ENCODE assay signal across 8 cellular contexts in genomic region chr17:46978489-46979022, GRCh38. TPM values are rescaled to one million over a fixed set of nuclear protein-coding genes. Genes with fewer than 3 reads are reported as not detected.
DNase-seq lines count a peak whose midpoint lies in the region; ATAC-seq and TF ChIP-seq lines count a peak whose summit lies in the region.
"Had no signal": no experiment of that assay in that cellular context is flagged by ENCODE, and none has a peak within 500 bp of the region (broad histone marks: within the 10 kb centered on the region; RNA-seq: fewer than 3 reads in every experiment).

No MANE protein-coding gene starts in this region.

- CTCF ChIA-PET in activated B cell treated with CpG ODN at 0.5 μM for 24 hours (lab: Charles Lee): no interaction called here

- H3K4me1 ChIP-seq in gastroesophageal sphincter: peaks cover 0 to 23% (median 16%) of the 10 kb centered on the region in 3 donors
- H3K4me1 ChIP-seq in rectal smooth muscle tissue (ENCODE audit: control insufficient read depth, insufficient read depth, low read length): no peaks in the 10 kb centered on the region

- H3K4me3 ChIP-seq in H7 (ENCODE audit: insufficient read depth, low read depth, low read length) (peak overlapping the region; percentile 52), gastroesophageal sphincter (peak overlapping the region; percentile 28 to 66), rectal smooth muscle tissue (ENCODE audit: low read length) (peak overlapping the region; percentile 57)

- H3K9me3 ChIP-seq in gastroesophageal sphincter: no peaks in the 10 kb centered on the region

- H3K27ac Mint-ChIP-seq in activated B cell treated with CpG ODN at 0.5 μM for 24 hours: no peak overlapping the region

- intact Hi-C loops in activated B cell treated with CpG ODN at 0.5 μM for 24 hours (cut with micrococcal nuclease): no loop called here

- TF ChIP-seq CTCF in activated B cell treated with CpG ODN at 0.5 μM for 24 hours (IDR thresholded peaks at IDR 0.05): no peak
- TF ChIP-seq CTCF in gastroesophageal sphincter (IDR thresholded peaks at IDR 0.05): no peak

- H3K9ac ChIP-seq in rectal smooth muscle tissue (ENCODE audit: low read length): no peak overlapping the region

- H3K27ac ChIP-seq in gastroesophageal sphincter: no peak overlapping the region
- H3K27ac ChIP-seq in rectal smooth muscle tissue (ENCODE audit: low read depth, low read length): no peak overlapping the region

- DNase-seq in H7 (peak; percentile 72), activated B cell treated with CpG ODN at 0.5 μM for 24 hours (peak; percentile 25), NCI-H2081 (lab: John Stamatoyannopoulos, UW) (no peak), HPDE6-E6E7 (ENCODE audit: extremely low spot score) (no peak)

- TF ChIP-seq POLR2A in gastroesophageal sphincter (IDR thresholded peaks at IDR 0.05): no peak

- H3K36me3 ChIP-seq in H7 (replicated peaks; ENCODE audit: control insufficient read depth, insufficient read depth, low read length) (no peaks in the 10 kb centered on the region), gastroesophageal sphincter (no peaks in the 10 kb centered on the region), rectal smooth muscle tissue (ENCODE audit: control insufficient read depth, insufficient read depth, low read length) (no peaks in the 10 kb centered on the region)

- peaks cover 26% of the 10 kb centered on the region for H3K4me1 Mint-ChIP-seq in activated B cell treated with CpG ODN at 0.5 μM for 24 hours

- H3K36me3 Mint-ChIP-seq in activated B cell treated with CpG ODN at 0.5 μM for 24 hours (ENCODE audit: low read depth): no peaks in the 10 kb centered on the region

- no peaks in the 10 kb centered on the region for H3K9me3 Mint-ChIP-seq in activated B cell treated with CpG ODN at 0.5 μM for 24 hours

- peak overlapping the region; percentile 77 for H3K4me3 Mint-ChIP-seq in activated B cell treated with CpG ODN at 0.5 μM for 24 hours

- H3K27me3 ChIP-seq in H7 (ENCODE audit: control insufficient read depth, insufficient read depth, low read length): peaks cover 21% of the 10 kb centered on the region
- peaks cover 68% of the 10 kb centered on the region for H3K27me3 ChIP-seq in gastroesophageal sphincter
- H3K27me3 ChIP-seq in rectal smooth muscle tissue (ENCODE audit: control insufficient read depth, insufficient read depth, low read length): peaks cover 17% of the 10 kb centered on the region

- ATAC-seq in activated B cell treated with CpG ODN at 0.5 μM for 24 hours (ENCODE audit: low read depth): peak; percentile 37
- ATAC-seq in gastroesophageal sphincter: peak; percentile 34
- ATAC-seq in HG03439 (IDR thresholded peaks at IDR 0.05; ENCODE audit: unreplicated experiment): no peak

- WGBS in gastroesophageal sphincter (ENCODE audit: low coverage in 1 of 2), 2 donors: 2% methylated on average over 7 of the region's 67 CpGs; no CpG with 5 or more reads in 1 of the 2 donors

- peaks cover 20% of the 10 kb centered on the region for H3K27me3 Mint-ChIP-seq in activated B cell treated with CpG ODN at 0.5 μM for 24 hours

- TF ChIP-seq EP300 in gastroesophageal sphincter (IDR thresholded peaks at IDR 0.05): no peak

- POLR2A ChIA-PET in activated B cell treated with CpG ODN at 0.5 μM for 24 hours (lab: Charles Lee): no interaction called here

RNA-seq across cellular contexts. Expression of gene RPRML, which starts 0.5 kb away (rescaled TPM):
- 1.8 TPM in 2 replicates for total RNA-seq in H7 (2014; rRNA removed; shearing (Covaris generic))
- total RNA-seq in activated B cell treated with CpG ODN at 0.5 μM for 24 hours (not detected in 2 replicates), gastroesophageal sphincter (1 to 10 TPM in 2 of 4 donors, not detected in 2; 1.1 to 1.8 TPM)
- total RNA-seq: T-helper 1 cell treated with Interleukin-12 subunit alpha and Interleukin-12 subunit beta and Interleukin-4 antibody, amounts not matched to agents 30 ng/mL and 1 ng/mL, for 36 hours had no signal

RNA-seq across cellular contexts. Expression of gene GOSR2, which starts 55.6 kb away (rescaled TPM):
- 23.2 and 25.9 TPM in 2 replicates for total RNA-seq in H7 (2014; rRNA removed; shearing (Covaris generic))
- total RNA-seq in activated B cell treated with CpG ODN at 0.5 μM for 24 hours (64.7 and 78.0 TPM in 2 replicates), gastroesophageal sphincter (10 to 100 TPM; 37.8 to 53.1 (median 45.5) TPM)

Comparison
In these comparisons a context has a peak if more than half of its experiments do, and no peak if none do; other contexts are left out.
1. DNase-seq: peak in H7 (single experiment) and activated B cell treated with CpG ODN at 0.5 μM for 24 hours (single experiment); none in NCI-H2081 (0 of 2) and HPDE6-E6E7 (single experiment).
2. Peak in every context shown above with its lines, with median percentiles within 50 percentile points of each other: H3K4me3 ChIP-seq.